17 cellular contexts compared by ENCODE assay signal in genomic region chr10:16770646-16771045, GRCh38. TPM values are rescaled to one million over a fixed set of nuclear protein-coding genes. Genes with fewer than 3 reads are reported as not detected.
DNase-seq lines count a peak whose midpoint lies in the region; ATAC-seq and TF ChIP-seq lines count a peak whose summit lies in the region.
"Had no signal": no experiment of that assay in that cellular context is flagged by ENCODE, and none has a peak within 500 bp of the region (broad histone marks: within the 10 kb centered on the region; RNA-seq: fewer than 3 reads in every experiment).

No MANE protein-coding gene starts in this region.

- H3K4me1 ChIP-seq in neuronal stem cell (ENCODE audit: control insufficient read depth in 2 of 2, insufficient read depth in 1 of 2, low read depth in 1 of 2, low read length in 2 of 2) (peaks cover 0 to 2% of the 10 kb centered on the region in 2 donors), Peyer's patch (no peaks in the 10 kb centered on the region)
- H3K4me1 ChIP-seq: tibial nerve had no signal

- WGBS in neuronal stem cell (ENCODE audit: extremely low coverage in 2 of 2, insufficient read length in 2 of 2, insufficient replicate concordance in 1 of 2), 2 donors: no CpG with 5 or more reads among the region's 6 CpGs

- H3K4ac ChIP-seq in neuronal stem cell (ENCODE audit: low read length): no peak overlapping the region

- no peak overlapping the region for H3K4me2 ChIP-seq in neuronal stem cell (ENCODE audit: insufficient read depth, low read length, poor library complexity, severe bottlenecking)
- H3K4me2 ChIP-seq: smooth muscle cell had no signal

- intact Hi-C loops in left ventricle myocardium superior (cut with micrococcal nuclease): no loop called here

- H3K36me3 ChIP-seq in neuronal stem cell (replicated peaks in 1 of 2; ENCODE audit: control insufficient read depth in 2 of 2, insufficient read depth in 2 of 2, low read length in 2 of 2) (no peaks in the 10 kb centered on the region), Peyer's patch (no peaks in the 10 kb centered on the region)
- H3K36me3 ChIP-seq: left ventricle myocardium inferior, tibial nerve had no signal

- no peak overlapping the region for H3K27ac ChIP-seq in neuronal stem cell (replicated peaks; ENCODE audit: low read length)
- no peak overlapping the region for H3K27ac ChIP-seq in Peyer's patch
- H3K27ac ChIP-seq: heart right ventricle, HL-60, left ventricle myocardium inferior, tibial nerve had no signal

- no peak overlapping the region for H3K14ac ChIP-seq in neuronal stem cell (ENCODE audit: low read length)

- no peak overlapping the region for H2AFZ ChIP-seq in neuronal stem cell (ENCODE audit: low read length)

- no peak overlapping the region for H4K91ac ChIP-seq in neuronal stem cell (ENCODE audit: low read depth, low read length, poor library complexity)

- H3K9ac ChIP-seq in neuronal stem cell (ENCODE audit: low read depth, low read length, poor library complexity): no peak overlapping the region

- no peak overlapping the region for H2BK15ac ChIP-seq in neuronal stem cell (ENCODE audit: low read length)

- no peak overlapping the region for H2BK12ac ChIP-seq in neuronal stem cell (ENCODE audit: low read length)

- H3K4me3 ChIP-seq in neuronal stem cell (ENCODE audit: low read length in 2 of 2) (no peak overlapping the region), Peyer's patch (no peak overlapping the region)
- H3K4me3 ChIP-seq: heart right ventricle, left ventricle myocardium inferior, smooth muscle cell, tibial nerve had no signal

- H3K79me1 ChIP-seq in neuronal stem cell (ENCODE audit: low read depth, low read length): no peaks in the 10 kb centered on the region

- H2BK120ac ChIP-seq in neuronal stem cell (ENCODE audit: low read depth, low read length): no peak overlapping the region

- H3K23ac ChIP-seq in neuronal stem cell (ENCODE audit: low read depth, low read length, poor library complexity): no peak overlapping the region

- ATAC-seq in GM18867 (IDR thresholded peaks at IDR 0.05; ENCODE audit: unreplicated experiment): peak; percentile 71
- ATAC-seq in GM21576 (IDR thresholded peaks at IDR 0.05; ENCODE audit: unreplicated experiment): peak; percentile 73
- peak; percentile 64 for ATAC-seq in HG03520 (IDR thresholded peaks at IDR 0.05; ENCODE audit: unreplicated experiment)
- no peak for ATAC-seq in left ventricle myocardium superior
- ATAC-seq: HCT116, Panc1 had no signal

- H3K9me3 ChIP-seq in neuronal stem cell (replicated peaks in 1 of 2; ENCODE audit: control insufficient read depth in 2 of 2, insufficient read depth in 1 of 2, low read depth in 1 of 2, low read length in 2 of 2): no peaks in the 10 kb centered on the region
- H3K9me3 ChIP-seq in Peyer's patch: no peaks in the 10 kb centered on the region
- H3K9me3 ChIP-seq: heart right ventricle, left ventricle myocardium inferior, tibial nerve had no signal

- H3K18ac ChIP-seq in neuronal stem cell (ENCODE audit: low read length): peak overlapping the region; percentile 67

- H2AK5ac ChIP-seq in neuronal stem cell (ENCODE audit: low read depth, low read length): no peak overlapping the region

- TF ChIP-seq POLR2A in Peyer's patch (IDR thresholded peaks at IDR 0.05): no peak

- no peak overlapping the region for H2BK5ac ChIP-seq in neuronal stem cell (ENCODE audit: low read length)

- DNase-seq in neuronal stem cell (ENCODE audit: low spot score): no peak
- DNase-seq in Peyer's patch: no peak
- DNase-seq in NCI-H226: no peak
- DNase-seq in left ventricle myocardium superior: no peak
- DNase-seq: activated CD4-positive, alpha-beta T cell treated with anti-CD3 and anti-CD28 coated beads, Interleukin-2, amount 10 ng/mL, durations not matched to agents 24 days and 14 days; activated naive CD4-positive, alpha-beta T cell treated with anti-CD3 and anti-CD28 coated beads, Interleukin-2, amount 50 U/mL, for 16 hours; CD4-positive, alpha-beta memory T cell; heart right ventricle; left ventricle myocardium inferior had no signal

- H3K27me3 ChIP-seq in neuronal stem cell (ENCODE audit: control insufficient read depth in 3 of 3, insufficient read depth in 3 of 3, low read depth in 1 of 3, low read length in 3 of 3) (no peaks in the 10 kb centered on the region), Peyer's patch (no peaks in the 10 kb centered on the region)
- H3K27me3 ChIP-seq: heart right ventricle, tibial nerve had no signal

- no peak for TF ChIP-seq CTCF in Peyer's patch (IDR thresholded peaks at IDR 0.05)

- no peak overlapping the region for H4K8ac ChIP-seq in neuronal stem cell (ENCODE audit: low read depth, low read length)

RNA-seq across cellular contexts. Expression of gene RSU1, which starts 46.6 kb away (rescaled TPM):
- polyA plus RNA-seq in neuronal stem cell (2013, experiment 1 of 2): 36.1 TPM
- 36.0 TPM for polyA plus RNA-seq in neuronal stem cell (2013, experiment 2 of 2)
- 10 to 100 TPM; 14.5 to 31.4 (median 23.5) TPM for total RNA-seq in Peyer's patch
- total RNA-seq in left ventricle myocardium superior: 58.8 TPM
